ENCODE assay signal across 8 cellular contexts in genomic region chr7:100586266-100587025, GRCh38. TPM values are rescaled to one million over a fixed set of nuclear protein-coding genes. Genes with fewer than 3 reads are reported as not detected.
DNase-seq lines count a peak whose midpoint lies in the region; ATAC-seq and TF ChIP-seq lines count a peak whose summit lies in the region.

A gene with protein sequence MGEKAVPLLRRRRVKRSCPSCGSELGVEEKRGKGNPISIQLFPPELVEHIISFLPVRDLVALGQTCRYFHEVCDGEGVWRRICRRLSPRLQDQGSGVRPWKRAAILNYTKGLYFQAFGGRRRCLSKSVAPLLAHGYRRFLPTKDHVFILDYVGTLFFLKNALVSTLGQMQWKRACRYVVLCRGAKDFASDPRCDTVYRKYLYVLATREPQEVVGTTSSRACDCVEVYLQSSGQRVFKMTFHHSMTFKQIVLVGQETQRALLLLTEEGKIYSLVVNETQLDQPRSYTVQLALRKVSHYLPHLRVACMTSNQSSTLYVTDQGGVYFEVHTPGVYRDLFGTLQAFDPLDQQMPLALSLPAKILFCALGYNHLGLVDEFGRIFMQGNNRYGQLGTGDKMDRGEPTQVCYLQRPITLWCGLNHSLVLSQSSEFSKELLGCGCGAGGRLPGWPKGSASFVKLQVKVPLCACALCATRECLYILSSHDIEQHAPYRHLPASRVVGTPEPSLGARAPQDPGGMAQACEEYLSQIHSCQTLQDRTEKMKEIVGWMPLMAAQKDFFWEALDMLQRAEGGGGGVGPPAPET (plus strand): TSS chr7:100586328. CDS start chr7:100586626, 298 bp downstream.

- ATAC-seq in GM19324 (IDR thresholded peaks at IDR 0.05; ENCODE audit: low FRiP score, unreplicated experiment): peak; percentile 92
- ATAC-seq in HG03460 (IDR thresholded peaks at IDR 0.05; ENCODE audit: unreplicated experiment): peak; percentile 84

- H3K9ac ChIP-seq in BLaER1 (peak within 1 kb of the TSS; percentile 97), colonic mucosa (ENCODE audit: low read depth in 2 of 2, low read length in 2 of 2) (peak within 1 kb of the TSS; percentile 76 to 94)

- H3K9me3 ChIP-seq in BLaER1: no peaks in the 10 kb centered on the region
- H3K9me3 ChIP-seq in colonic mucosa: no peaks in the 10 kb centered on the region

- peaks cover 11% of the 10 kb centered on the region for H3K36me3 ChIP-seq in BLaER1
- H3K36me3 ChIP-seq in colonic mucosa: peaks cover 4% of the 10 kb centered on the region

- DNase-seq in NCI-H524 treated with DMSO at 0.1 percent for 48 hours (lab: John Stamatoyannopoulos, UW) (peak; percentile 97), colonic mucosa (peak; percentile 100), kidney tubule cell (ENCODE audit: low spot score) (peak; percentile 100)
- DNase-seq in activated CD4-positive, alpha-beta T cell treated with anti-CD3 and anti-CD28 coated beads for 48 hours: peak; percentile 100
- DNase-seq in stimulated activated CD4-positive, alpha-beta T cell treated with anti-CD3 and anti-CD28 coated beads, Interleukin-1b, Interleukin-23, amount 100 ng/mL, for 1 hour (ENCODE audit: low read depth in 2 of 2): peak; percentile 93 to 98

- H3K27ac ChIP-seq in BLaER1 (peak within 1 kb of the TSS; percentile 97), colonic mucosa (peak within 1 kb of the TSS; percentile 100)

- peak within 1 kb of the TSS; percentile 98 for H3K4me3 ChIP-seq in BLaER1
- peak within 1 kb of the TSS; percentile 100 for H3K4me3 ChIP-seq in colonic mucosa

- H3K4me1 ChIP-seq in BLaER1 (peaks cover 51% of the 10 kb centered on the region), colonic mucosa (peaks cover 16% of the 10 kb centered on the region)

- TF ChIP-seq CTCF in colonic mucosa (IDR thresholded peaks at IDR 0.05): no peak

- peaks cover 10% of the 10 kb centered on the region; the same call in 1 of the 2 replicates for H3K27me3 ChIP-seq in BLaER1
- no peaks in the 10 kb centered on the region for H3K27me3 ChIP-seq in colonic mucosa

- intact Hi-C loops in colonic mucosa (cut with DNase I): no loop called here

- H4K20me1 ChIP-seq in BLaER1: peaks cover 37% of the 10 kb centered on the region

- peak within 1 kb of the TSS; percentile 89 for H3K4me2 ChIP-seq in BLaER1

RNA-seq across cellular contexts. Expression of the gene that starts here (rescaled TPM):
- total RNA-seq in colonic mucosa: 1 to 10 TPM in 1 of 2 donors, under 1 TPM in 1; 0.21 to 1.8 TPM

Comparison
In these comparisons a context has a peak if more than half of its experiments do, and no peak if none do; other contexts are left out.
1. Peak in every context shown above with its lines: DNase-seq, ATAC-seq, H3K4me3 ChIP-seq and H3K27ac ChIP-seq.